8 cellular contexts compared by ENCODE assay signal in the genomic region with DNA sequence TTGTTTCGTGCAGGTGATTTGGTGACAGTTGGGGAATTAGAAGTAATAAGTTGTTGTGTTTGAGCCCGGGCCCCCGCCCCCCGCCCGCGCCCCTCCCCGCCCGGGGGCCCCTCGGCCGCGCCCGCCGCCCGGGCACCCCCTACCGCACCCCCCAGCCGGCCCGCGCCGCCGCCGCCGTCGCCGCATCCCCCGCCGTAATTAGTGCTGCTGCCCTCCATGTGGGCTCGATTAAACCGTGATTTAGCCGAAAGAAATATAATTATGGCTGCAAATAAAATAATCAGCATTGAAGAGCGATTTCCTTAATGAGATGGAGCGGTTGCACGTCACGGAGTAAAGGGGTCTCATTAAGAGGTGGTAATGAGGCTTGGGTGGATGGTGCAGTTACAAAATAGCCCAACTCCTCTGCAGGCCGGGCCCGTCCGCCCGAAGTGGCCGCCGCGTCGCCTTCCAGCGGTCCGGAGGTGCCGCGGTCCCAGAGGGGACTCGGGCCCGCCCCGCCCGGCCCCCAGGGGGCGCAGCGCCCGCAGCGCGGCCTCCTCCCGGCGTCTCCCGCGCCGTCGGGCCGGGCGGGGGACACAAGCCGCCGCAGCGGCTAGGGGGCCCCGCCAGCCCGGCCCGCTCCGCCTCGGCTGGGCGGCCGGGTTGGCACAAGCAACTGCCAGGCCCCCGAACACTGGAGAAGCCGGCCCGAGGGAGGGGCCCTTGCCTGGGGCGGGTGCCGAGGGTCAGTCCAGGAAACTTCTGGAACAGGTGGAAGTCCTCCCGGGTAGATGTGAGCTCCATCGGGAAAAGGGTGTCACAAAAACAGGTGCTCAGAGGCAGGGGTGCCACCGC. TPM values are rescaled to one million over a fixed set of nuclear protein-coding genes. Genes with fewer than 3 reads are reported as not detected.
A peak's percentile ranks its signal among the peaks of the same experiment; 100 is the strongest.
DNase-seq lines count a peak whose midpoint lies in the region; ATAC-seq and TF ChIP-seq lines count a peak whose summit lies in the region.

No MANE protein-coding gene starts in this region.

- H3K27me3 Mint-ChIP-seq in CD8-positive, alpha-beta T cell (ENCODE audit: low read depth) = peaks cover 82% of the 10 kb centered on the region

- POLR2A ChIA-PET in CD8-positive, alpha-beta T cell (lab: Charles Lee) = no interaction called here

- H3K4me3 Mint-ChIP-seq in CD8-positive, alpha-beta T cell = peak overlapping the region; percentile 60

- WGBS in mesodermal cell (ENCODE audit: insufficient coverage in 2 of 2), 2 experiments = 0 to 1% methylated on average over 36 to 55 of the region's 80 CpGs

- peak overlapping the region; percentile 36 for H3K4me3 ChIP-seq in CD8-positive, alpha-beta T cell (ENCODE audit: low read depth, low read length)
- H3K4me3 ChIP-seq in RWPE2 (ENCODE audit: severe bottlenecking) = no peak overlapping the region
- peak overlapping the region; percentile 16 for H3K4me3 ChIP-seq in mesodermal cell (ENCODE audit: extremely low read depth, insufficient read depth, low read length, poor library complexity, severe bottlenecking)
- H3K4me3 ChIP-seq in uterus = no peak overlapping the region

- CTCF ChIA-PET in CD8-positive, alpha-beta T cell (lab: Charles Lee) = interaction anchor here (0.7 to 1.4 kb wide), 5 partner anchors 11 to 624 kb away, joined by 3 to 4 read pairs (median 3); no protein-coding TSS in a partner anchor

- peak; percentile 78 for ATAC-seq in CD8-positive, alpha-beta T cell
- peak; percentile 67 for ATAC-seq in GM21423 (IDR thresholded peaks at IDR 0.05; ENCODE audit: unreplicated experiment)
- peak; percentile 63 for ATAC-seq in RWPE2 (ENCODE audit: low read depth)
- ATAC-seq in GM18873 (IDR thresholded peaks at IDR 0.05; ENCODE audit: low FRiP score, unreplicated experiment) = no peak

- H3K27me3 ChIP-seq in CD8-positive, alpha-beta T cell (ENCODE audit: insufficient read depth, low read length) = peaks cover 50% of the 10 kb centered on the region
- H3K27me3 ChIP-seq in RWPE2 (ENCODE audit: insufficient read depth, poor library complexity, severe bottlenecking) (peaks cover 97% of the 10 kb centered on the region), uterus (peaks cover 13 to 53% of the 10 kb centered on the region in 2 donors)

- no peak overlapping the region for H3K27ac ChIP-seq in CD8-positive, alpha-beta T cell (ENCODE audit: low read depth, low read length)
- H3K27ac ChIP-seq in RWPE2 (ENCODE audit: poor library complexity, severe bottlenecking) (no peak overlapping the region), mesodermal cell (ENCODE audit: low read depth, low read length, severe bottlenecking) (no peak overlapping the region), uterus (no peak overlapping the region)

- H3K36me3 Mint-ChIP-seq in CD8-positive, alpha-beta T cell = no peaks in the 10 kb centered on the region

- TF ChIP-seq CTCF in CD8-positive, alpha-beta T cell (IDR thresholded peaks at IDR 0.05) = no peak
- TF ChIP-seq CTCF in RWPE2 (IDR thresholded peaks at IDR 0.05; ENCODE audit: poor library complexity, severe bottlenecking) = peak; percentile 69
- peak in 3 of 4 experiments; percentile 36 to 47 (median 41) for TF ChIP-seq CTCF in uterus (IDR thresholded peaks at IDR 0.05)

- H3K4me1 Mint-ChIP-seq in CD8-positive, alpha-beta T cell (ENCODE audit: low read depth) = peaks cover 22% of the 10 kb centered on the region

- peaks cover 15% of the 10 kb centered on the region for H3K4me1 ChIP-seq in CD8-positive, alpha-beta T cell (ENCODE audit: insufficient read depth, low read length)
- H3K4me1 ChIP-seq in RWPE2 (ENCODE audit: insufficient read depth, poor library complexity, severe bottlenecking) (no peaks in the 10 kb centered on the region), mesodermal cell (ENCODE audit: control insufficient read depth, insufficient read depth, low read length, poor library complexity, severe bottlenecking) (no peaks in the 10 kb centered on the region), uterus (peaks cover 0 to 4% of the 10 kb centered on the region in 2 donors)

- no peaks in the 10 kb centered on the region for H3K36me3 ChIP-seq in CD8-positive, alpha-beta T cell (ENCODE audit: insufficient read depth, low read length)
- H3K36me3 ChIP-seq in RWPE2 (ENCODE audit: low read depth) (no peaks in the 10 kb centered on the region), mesodermal cell (ENCODE audit: control insufficient read depth, insufficient read depth, low read length) (no peaks in the 10 kb centered on the region), uterus (no peaks in the 10 kb centered on the region)

- intact Hi-C loops in CD8-positive, alpha-beta T cell (cut with DNase I, micrococcal nuclease) = loop anchor here (5.0 to 10.0 kb wide), 4 partner anchors 132 to 649 kb away; a partner anchor contains a TSS
- intact Hi-C loops in uterus (cut with DNase I; ENCODE audit: low total_unique reads) = no loop called here

- H3K9me3 ChIP-seq in CD8-positive, alpha-beta T cell (ENCODE audit: low read length) = no peaks in the 10 kb centered on the region
- H3K9me3 ChIP-seq in RWPE2 (ENCODE audit: severe bottlenecking) (no peaks in the 10 kb centered on the region), mesodermal cell (ENCODE audit: control insufficient read depth, low read length) (no peaks in the 10 kb centered on the region), uterus (no peaks in the 10 kb centered on the region)

- H3K27ac Mint-ChIP-seq in CD8-positive, alpha-beta T cell = no peak overlapping the region

- no peak for TF ChIP-seq POLR2A in uterus (IDR thresholded peaks at IDR 0.05)

- DNase-seq in CD8-positive, alpha-beta T cell = peak in 4 of 7 experiments; percentile 16 to 60 (median 31)
- no peak for DNase-seq in RWPE2 (ENCODE audit: low spot score)
- peak; percentile 25 for DNase-seq in central memory CD4-positive, alpha-beta T cell
- no peak for DNase-seq in uterus
- DNase-seq in kidney glomerular epithelial cell (lab: John Stamatoyannopoulos, UW) = no peak

- H3K9me3 Mint-ChIP-seq in CD8-positive, alpha-beta T cell = no peaks in the 10 kb centered on the region

RNA-seq across cellular contexts. Expression of a gene that starts 6.9 kb away (rescaled TPM):
- total RNA-seq in CD8-positive, alpha-beta T cell = not detected
- polyA plus RNA-seq in mesodermal cell (2013, experiment 1 of 2) = not detected
- not detected for polyA plus RNA-seq in mesodermal cell (2013, experiment 2 of 2)
- not detected for total RNA-seq in uterus

Comparison
In these comparisons a context has a peak if more than half of its experiments do, and no peak if none do; other contexts are left out.
1. DNase-seq: peak in CD8-positive, alpha-beta T cell (4 of 7) and central memory CD4-positive, alpha-beta T cell (single experiment); none in RWPE2 (single experiment), uterus (0 of 2) and kidney glomerular epithelial cell (single experiment).
2. H3K4me3 ChIP-seq: peak in CD8-positive, alpha-beta T cell (single experiment) and mesodermal cell (single experiment); none in RWPE2 (single experiment) and uterus (0 of 2).